ENCODE assay signal across 8 cellular contexts in genomic region chr17:77318491-77319210, GRCh38.
DNase-seq lines count a peak whose midpoint lies in the region; ATAC-seq and TF ChIP-seq lines count a peak whose summit lies in the region.

No MANE protein-coding gene starts in this region.

- H3K4me3 Mint-ChIP-seq in activated naive CD4-positive, alpha-beta T cell treated with anti-CD3 and anti-CD28 coated beads, Interleukin-2, amount 10 ng/mL, durations not matched to agents 7 days and 5 days = no peak overlapping the region

- H3K27ac ChIP-seq in ascending aorta (peak overlapping the region; percentile 92 to 98), right lobe of liver (peak overlapping the region in 2 of 3 donors; percentile 53 to 74), urinary bladder (ENCODE audit: low read depth) (peak overlapping the region; percentile 94)

- no peak for ATAC-seq in right lobe of liver

- H3K27me3 ChIP-seq in ascending aorta (no peaks in the 10 kb centered on the region), right lobe of liver (no peaks in the 10 kb centered on the region)

- H3K4me1 ChIP-seq in ascending aorta = peaks cover 28 to 59% of the 10 kb centered on the region in 2 donors
- peaks cover 0 to 50% (median 28%) of the 10 kb centered on the region in 4 donors for H3K4me1 ChIP-seq in right lobe of liver
- H3K4me1 ChIP-seq in urinary bladder (ENCODE audit: insufficient read depth) = no peaks in the 10 kb centered on the region

- H3K27me3 Mint-ChIP-seq in activated naive CD4-positive, alpha-beta T cell treated with anti-CD3 and anti-CD28 coated beads, Interleukin-2, amount 10 ng/mL, durations not matched to agents 7 days and 5 days = peaks cover 57% of the 10 kb centered on the region

- H3K36me3 ChIP-seq in ascending aorta (no peaks in the 10 kb centered on the region), right lobe of liver (no peaks in the 10 kb centered on the region), urinary bladder (ENCODE audit: insufficient read depth) (no peaks in the 10 kb centered on the region)

- no peak for TF ChIP-seq CTCF in ascending aorta (IDR thresholded peaks at IDR 0.05)
- TF ChIP-seq CTCF in right lobe of liver (IDR thresholded peaks at IDR 0.05) = no peak

- H3K4me1 Mint-ChIP-seq in activated naive CD4-positive, alpha-beta T cell treated with anti-CD3 and anti-CD28 coated beads, Interleukin-2, amount 10 ng/mL, durations not matched to agents 7 days and 5 days = peaks cover 30% of the 10 kb centered on the region

- no peaks in the 10 kb centered on the region for H3K9me3 ChIP-seq in ascending aorta
- H3K9me3 ChIP-seq in right lobe of liver = no peaks in the 10 kb centered on the region

- no peaks in the 10 kb centered on the region for H3K36me3 Mint-ChIP-seq in activated naive CD4-positive, alpha-beta T cell treated with anti-CD3 and anti-CD28 coated beads, Interleukin-2, amount 10 ng/mL, durations not matched to agents 7 days and 5 days

- intact Hi-C loops in ascending aorta (cut with DNase I) (loop anchor here (2.0 to 5.0 kb wide), 2 partner anchors 32 to 514 kb away; no protein-coding TSS in a partner anchor), right lobe of liver (cut with DNase I) (no loop called here)

- H3K9me3 Mint-ChIP-seq in activated naive CD4-positive, alpha-beta T cell treated with anti-CD3 and anti-CD28 coated beads, Interleukin-2, amount 10 ng/mL, durations not matched to agents 7 days and 5 days = no peaks in the 10 kb centered on the region

- H3K4me3 ChIP-seq in ascending aorta (peak overlapping the region in 1 of 2 donors; percentile 64), right lobe of liver (no peak overlapping the region), urinary bladder (ENCODE audit: low read depth, low read length) (no peak overlapping the region)

- no peak for TF ChIP-seq POLR2A in right lobe of liver (IDR thresholded peaks at IDR 0.05)

- WGBS in right lobe of liver (ENCODE audit: insufficient coverage, low coverage, low lambda C conversion rate, missing lambda C conversion rate) = 80% methylated on average over 1 of the region's 14 CpGs
- WGBS in urinary bladder = 43% methylated on average over 14 of the region's 14 CpGs

- H3K27ac Mint-ChIP-seq in activated naive CD4-positive, alpha-beta T cell treated with anti-CD3 and anti-CD28 coated beads, Interleukin-2, amount 10 ng/mL, durations not matched to agents 7 days and 5 days = no peak overlapping the region

- CTCF ChIA-PET in activated naive CD4-positive, alpha-beta T cell treated with anti-CD3 and anti-CD28 coated beads, Interleukin-2, amount 10 ng/mL, durations not matched to agents 7 days and 5 days (lab: Charles Lee) = no interaction called here

- peak; percentile 14 for DNase-seq in activated naive CD4-positive, alpha-beta T cell treated with anti-CD3 and anti-CD28 coated beads, Interleukin-2, amount 10 ng/mL, durations not matched to agents 7 days and 5 days
- no peak for DNase-seq in activated naive CD4-positive, alpha-beta T cell treated with anti-CD3 and anti-CD28 coated beads, Interleukin-2, amount 50 U/mL, for 16 hours
- DNase-seq in ascending aorta (ENCODE audit: low spot score in 2 of 2) (no peak), right lobe of liver (peak in 2 of 3 donors; percentile 44 to 50), NCI-H1092 (lab: John Stamatoyannopoulos, UW) (no peak), globus pallidus (ENCODE audit: low spot score) (no peak), NCI-H82 treated with DMSO at 0.1 percent for 48 hours (lab: John Stamatoyannopoulos, UW; ENCODE audit: unreplicated experiment) (no peak)

Comparison
In these comparisons a context has a peak if more than half of its experiments do, and no peak if none do; other contexts are left out.
1. DNase-seq: peak in activated naive CD4-positive, alpha-beta T cell treated with anti-CD3 and anti-CD28 coated beads, Interleukin-2, amount 10 ng/mL, durations not matched to agents 7 days and 5 days (single experiment) and right lobe of liver (2 of 3); none in activated naive CD4-positive, alpha-beta T cell treated with anti-CD3 and anti-CD28 coated beads, Interleukin-2, amount 50 U/mL, for 16 hours (single experiment), ascending aorta (0 of 2), NCI-H1092 (single experiment), globus pallidus (single experiment) and NCI-H82 treated with DMSO at 0.1 percent for 48 hours (single experiment).
2. Peak in every context shown above with its lines, with median percentiles within 50 percentile points of each other: H3K27ac ChIP-seq.